ENCODE assay signal across 18 cellular contexts in genomic region chr21:34365794-34366193, GRCh38. TPM values are rescaled to one million over a fixed set of nuclear protein-coding genes. Genes with fewer than 3 reads are reported as not detected.
A peak's percentile ranks its signal among the peaks of the same experiment; 100 is the strongest.
DNase-seq lines count a peak whose midpoint lies in the region; ATAC-seq and TF ChIP-seq lines count a peak whose summit lies in the region.
"Had no signal": no experiment of that assay in that cellular context is flagged by ENCODE, and none has a peak within 500 bp of the region (broad histone marks: within the 10 kb centered on the region; RNA-seq: fewer than 3 reads in every experiment).

No MANE protein-coding gene starts in this region.

- no peaks in the 10 kb centered on the region for H3K36me3 ChIP-seq in Peyer's patch
- H3K36me3 ChIP-seq in mucosa of stomach (ENCODE audit: control insufficient read depth, insufficient read depth, low read length) = no peaks in the 10 kb centered on the region
- H3K36me3 ChIP-seq in stomach = peaks cover 0 to 2% (median 0%) of the 10 kb centered on the region in 4 donors
- no peaks in the 10 kb centered on the region for H3K36me3 ChIP-seq in thyroid gland
- H3K36me3 ChIP-seq: HAP-1 had no signal

- H3K27ac ChIP-seq in Peyer's patch = no peak overlapping the region
- H3K27ac ChIP-seq in stomach = peak overlapping the region; percentile 81 to 85 (median 83)
- no peak overlapping the region for H3K27ac ChIP-seq in thyroid gland

- peak; percentile 32 for DNase-seq in NCI-H2196 treated with DMSO at 0.1 percent for 48 hours (lab: John Stamatoyannopoulos, UW; ENCODE audit: unreplicated experiment)
- peak in 2 of 3 donors; percentile 11 to 21 for DNase-seq in Peyer's patch
- DNase-seq in stomach = peak; percentile 75
- DNase-seq in thyroid gland = no peak
- DNase-seq in stimulated activated naive CD4-positive, alpha-beta T cell treated with Interleukin-2 at 50 U/mL for 16 hours (lab: John Stamatoyannopoulos, UW) = no peak
- DNase-seq: DMS79 treated with DMSO at 0.1 percent for 48 hours, Karpas-422, NCI-H1105 treated with DMSO at 0.1 percent for 48 hours, NCI-H1930, NCI-H2171, NCI-H524, SHP77 treated with DMSO at 0.1 percent for 48 hours had no signal

- no peaks in the 10 kb centered on the region for H3K9me3 ChIP-seq in Peyer's patch
- H3K9me3 ChIP-seq in mucosa of stomach (ENCODE audit: control insufficient read depth, low read length) = no peaks in the 10 kb centered on the region
- no peaks in the 10 kb centered on the region for H3K9me3 ChIP-seq in stomach
- H3K9me3 ChIP-seq in thyroid gland = no peaks in the 10 kb centered on the region
- H3K9me3 ChIP-seq: HAP-1 had no signal

- H3K4me3 ChIP-seq in Peyer's patch (no peak overlapping the region), mucosa of stomach (ENCODE audit: low read length) (no peak overlapping the region), stomach (peak overlapping the region; percentile 25 to 43 (median 34)), thyroid gland (replicated peaks in 1 of 3) (no peak overlapping the region)
- H3K4me3 ChIP-seq: HAP-1 had no signal

- no peak for TF ChIP-seq EP300 in stomach (IDR thresholded peaks at IDR 0.05)

- H3K9ac ChIP-seq in mucosa of stomach (ENCODE audit: low read length) = peak overlapping the region; percentile 66

- WGBS in stomach, 5 donors = 24 to 54% (median 40%) methylated on average over 6 of the region's 6 CpGs
- 73 to 81% methylated on average over 6 of the region's 6 CpGs for WGBS in thyroid gland, 2 donors

- intact Hi-C loops in stomach (cut with DNase I; ENCODE audit: low total_unique reads) = no loop called here
- intact Hi-C loops in thyroid gland (cut with DNase I) = no loop called here

- H3K27me3 ChIP-seq in Peyer's patch (no peaks in the 10 kb centered on the region), mucosa of stomach (ENCODE audit: control insufficient read depth, insufficient read depth, low read length) (no peaks in the 10 kb centered on the region), stomach (no peaks in the 10 kb centered on the region), thyroid gland (no peaks in the 10 kb centered on the region)

- H3K4me1 ChIP-seq in Peyer's patch = no peaks in the 10 kb centered on the region
- peaks cover 13% of the 10 kb centered on the region for H3K4me1 ChIP-seq in mucosa of stomach (ENCODE audit: control insufficient read depth, insufficient read depth, low read length)
- peaks cover 0 to 25% (median 12%) of the 10 kb centered on the region in 4 donors for H3K4me1 ChIP-seq in stomach
- no peaks in the 10 kb centered on the region for H3K4me1 ChIP-seq in thyroid gland

- TF ChIP-seq CTCF in Peyer's patch (IDR thresholded peaks at IDR 0.05) (no peak), stomach (IDR thresholded peaks at IDR 0.05) (peak in 1 of 7 experiments; percentile 5), thyroid gland (IDR thresholded peaks at IDR 0.05) (no peak)

- ATAC-seq in HG02763 (IDR thresholded peaks at IDR 0.05; ENCODE audit: unreplicated experiment) = no peak
- ATAC-seq: CD8-positive, alpha-beta T cell had no signal

- TF ChIP-seq POLR2A in Peyer's patch (IDR thresholded peaks at IDR 0.05) (no peak), stomach (IDR thresholded peaks at IDR 0.05) (no peak), thyroid gland (IDR thresholded peaks at IDR 0.05) (no peak)

RNA-seq across cellular contexts. Expression of gene KCNE2, which starts 2.0 kb away (rescaled TPM):
- not detected for total RNA-seq in Peyer's patch
- 100 to 1,000 TPM in 2 of 5 donors, 10 to 100 TPM in 2, not detected in 1; 34.4 to 126 (median 77.2) TPM for total RNA-seq in stomach
- 100 to 1,000 TPM; 235 to 294 (median 240) TPM for polyA plus RNA-seq in stomach
- under 1 TPM in 1 of 4 donors, not detected in 3; 0.78 TPM for total RNA-seq in thyroid gland
- total RNA-seq: CD8-positive, alpha-beta T cell had no signal
- polyA plus RNA-seq: AG04450, BJ had no signal

RNA-seq across cellular contexts. Expression of gene SMIM11, which starts 9.5 kb away (rescaled TPM):
- total RNA-seq in Peyer's patch (10 to 100 TPM in 1 of 4 donors, 1 to 10 TPM in 3; 3.4 to 14.0 (median 6.3) TPM), stomach (10 to 100 TPM in 2 of 5 donors, 1 to 10 TPM in 2, not detected in 1; 1.2 to 29.5 (median 11.1) TPM), thyroid gland (10 to 100 TPM in 2 of 4 donors, 1 to 10 TPM in 2; 1.5 to 64.1 (median 12.0) TPM)
- 10 to 100 TPM in 2 of 3 donors, 1 to 10 TPM in 1; 8.4 to 20.9 (median 16.2) TPM for polyA plus RNA-seq in stomach

RNA-seq across cellular contexts. Expression of gene SMIM34, which starts 58.0 kb away (rescaled TPM):
- total RNA-seq in Peyer's patch (not detected), stomach (not detected), thyroid gland (not detected)
- not detected for polyA plus RNA-seq in stomach
- total RNA-seq: CD8-positive, alpha-beta T cell had no signal
- polyA plus RNA-seq: AG04450, BJ had no signal

Comparison
In these comparisons a context has a peak if more than half of its experiments do, and no peak if none do; other contexts are left out.
1. DNase-seq: peak in NCI-H2196 treated with DMSO at 0.1 percent for 48 hours (single experiment), Peyer's patch (2 of 3) and stomach (single experiment); none in thyroid gland (0 of 2) and stimulated activated naive CD4-positive, alpha-beta T cell treated with Interleukin-2 at 50 U/mL for 16 hours (single experiment).
2. H3K27ac ChIP-seq: peak in stomach (5 of 5); none in Peyer's patch (0 of 4) and thyroid gland (0 of 3).
3. H3K4me3 ChIP-seq: peak in stomach (4 of 4); none in Peyer's patch (0 of 4), mucosa of stomach (single experiment) and thyroid gland (0 of 3).